8 cellular contexts compared by ENCODE assay signal in the genomic region with DNA sequence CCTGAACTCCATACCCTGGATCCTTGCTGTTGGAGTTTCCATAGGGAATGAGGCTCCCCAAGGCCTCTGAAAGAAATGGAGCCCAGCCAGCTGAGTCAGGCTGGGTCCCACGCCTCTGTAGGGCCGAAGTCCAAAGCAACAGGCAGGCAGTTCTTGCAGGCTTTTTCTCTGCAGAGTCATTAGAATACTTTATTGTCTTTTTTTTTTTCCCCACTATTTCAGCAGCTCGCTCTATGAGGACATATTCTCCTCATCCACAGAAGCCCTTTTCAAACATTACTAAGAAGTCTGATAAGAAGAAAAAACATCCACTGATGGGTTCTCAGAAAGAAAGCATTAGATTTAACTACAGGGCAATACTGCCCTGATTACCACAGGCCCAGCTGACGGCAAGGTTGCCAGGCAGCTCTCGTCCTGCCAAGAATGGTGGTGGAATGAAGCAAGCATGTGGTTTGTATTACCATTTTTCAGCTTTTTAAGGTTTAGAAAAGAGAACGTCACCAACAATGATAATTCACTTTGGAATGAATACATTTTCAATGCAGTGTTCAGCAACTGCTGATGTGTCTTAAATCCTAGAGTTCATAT.
A peak's percentile ranks its signal among the peaks of the same experiment; 100 is the strongest.
DNase-seq lines count a peak whose midpoint lies in the region; ATAC-seq, FAIRE-seq and TF ChIP-seq lines count a peak whose summit lies in the region.

No MANE protein-coding gene starts in this region.

- TF ChIP-seq CTCF in breast epithelium (IDR thresholded peaks at IDR 0.05) (no peak), HepG2 (CRISPR knock-in tag; IDR thresholded peaks at IDR 0.05) (no peak), suprapubic skin (IDR thresholded peaks at IDR 0.05) (no peak), PC-9 (conservative IDR thresholded peaks at IDR 0.05) (no peak)

- H3K9me2 ChIP-seq in PC-9 (ENCODE audit: insufficient read depth), result no peaks in the 10 kb centered on the region

- H3K36me3 ChIP-seq in breast epithelium (no peaks in the 10 kb centered on the region), HepG2 (replicated peaks in 1 of 2; ENCODE audit: control insufficient read depth in 1 of 2, insufficient read depth in 2 of 2, low read length in 2 of 2) (no peaks in the 10 kb centered on the region), suprapubic skin (no peaks in the 10 kb centered on the region), PC-9 (ENCODE audit: low read depth) (no peaks in the 10 kb centered on the region)
- no peaks in the 10 kb centered on the region for H3K36me3 ChIP-seq in CD8-positive, alpha-beta memory T cell (ENCODE audit: insufficient read depth, low read length)

- peak; percentile 82 for FAIRE-seq in HepG2 (lab: Jason Lieb, UNC)

- POLR2A ChIA-PET in HepG2 (lab: Yijun Ruan, JAX) (interaction anchor here (2.3 kb wide), 1 partner anchor 223 kb away, joined by 14 read pairs; the partner anchor contains the start of gene CITED2), PC-9 (lab: Charles Lee; ENCODE audit: unreplicated experiment) (no interaction called here)
- POLR2A ChIA-PET in CD8-positive, alpha-beta memory T cell (lab: Charles Lee), result no interaction called here

- H3K4me3 Mint-ChIP-seq in CD8-positive, alpha-beta memory T cell, result no peak overlapping the region

- 2% methylated on average over 6 of the region's 6 CpGs for WGBS in HepG2 (ENCODE audit: low lambda C conversion rate)
- 25% methylated on average over 6 of the region's 6 CpGs for WGBS in suprapubic skin

- H3K27me3 ChIP-seq in breast epithelium (no peaks in the 10 kb centered on the region), HepG2 (ENCODE audit: control insufficient read depth in 1 of 2, insufficient read depth in 2 of 2, low read length in 2 of 2) (no peaks in the 10 kb centered on the region), suprapubic skin (no peaks in the 10 kb centered on the region), PC-9 (ENCODE audit: insufficient read depth, low read depth) (no peaks in the 10 kb centered on the region)
- no peaks in the 10 kb centered on the region for H3K27me3 ChIP-seq in CD8-positive, alpha-beta memory T cell (ENCODE audit: insufficient read depth, low read length, poor library complexity, severe bottlenecking)

- peaks cover 0 to 3% of the 10 kb centered on the region in 2 donors for H3K27me3 Mint-ChIP-seq in CD8-positive, alpha-beta memory T cell

- peaks cover 0 to 11% (median 10%) of the 10 kb centered on the region in 3 donors for H3K4me1 Mint-ChIP-seq in CD8-positive, alpha-beta memory T cell

- H3K9me3 Mint-ChIP-seq in CD8-positive, alpha-beta memory T cell, result no peaks in the 10 kb centered on the region

- no peak for TF ChIP-seq POLR2A in breast epithelium (IDR thresholded peaks at IDR 0.05)
- no peak for TF ChIP-seq POLR2A in HepG2 (IDR thresholded peaks at IDR 0.05; ENCODE audit: insufficient read depth in 1 of 2, low read depth in 2 of 2, low read length in 2 of 2)
- TF ChIP-seq POLR2A in suprapubic skin (IDR thresholded peaks at IDR 0.05), result no peak

- no peak overlapping the region for H2AFZ ChIP-seq in HepG2 (ENCODE audit: low read length)
- no peak overlapping the region for H2AFZ ChIP-seq in PC-9

- in situ Hi-C loops in HepG2 (cut with HindIII; ENCODE audit: extremely low pct_ligation_motif_present, low pct_unique_long_range_greater_than_20kb), result no loop called here

- H3K4me1 ChIP-seq in breast epithelium (peaks cover 0 to 14% of the 10 kb centered on the region in 2 donors), HepG2 (ENCODE audit: insufficient read depth, low read length) (peaks cover 26% of the 10 kb centered on the region), suprapubic skin (peaks cover 29% of the 10 kb centered on the region), PC-9 (replicated peaks; ENCODE audit: insufficient read depth) (no peaks in the 10 kb centered on the region)
- no peaks in the 10 kb centered on the region for H3K4me1 ChIP-seq in CD8-positive, alpha-beta memory T cell (ENCODE audit: insufficient read depth, low read length)

- DNase-seq in HuH-7 (ENCODE audit: low spot score), result peak; percentile 58
- peak in 1 of 2 donors; percentile 79 for DNase-seq in breast epithelium (ENCODE audit: low spot score in 2 of 2)
- peak; percentile 87 for DNase-seq in HepG2 (ENCODE audit: low spot score)
- DNase-seq in suprapubic skin (ENCODE audit: low spot score in 2 of 2), result peak in 1 of 2 donors; percentile 81
- DNase-seq in activated naive CD4-positive, alpha-beta T cell (lab: John Stamatoyannopoulos, UW), result no peak
- DNase-seq in PC-9, result no peak
- DNase-seq in CD8-positive, alpha-beta memory T cell, result no peak

- H3K9ac ChIP-seq in HepG2 (ENCODE audit: insufficient read depth, low read depth, low read length), result no peak overlapping the region

- H3K27ac ChIP-seq in breast epithelium, result peak overlapping the region; percentile 76 to 86
- H3K27ac ChIP-seq in HepG2 (ENCODE audit: extremely low read length, insufficient read depth, low read length), result peak overlapping the region; percentile 28
- peak overlapping the region; percentile 63 for H3K27ac ChIP-seq in suprapubic skin
- no peak overlapping the region for H3K27ac ChIP-seq in PC-9
- no peak overlapping the region for H3K27ac ChIP-seq in CD8-positive, alpha-beta memory T cell (ENCODE audit: low read depth, low read length)

- peak; percentile 100 for ATAC-seq in HepG2
- ATAC-seq in GM18858 (IDR thresholded peaks at IDR 0.05; ENCODE audit: unreplicated experiment), result no peak

- H4K20me1 ChIP-seq in HepG2 (ENCODE audit: insufficient read depth, low read length), result no peaks in the 10 kb centered on the region
- no peaks in the 10 kb centered on the region for H4K20me1 ChIP-seq in PC-9 (ENCODE audit: insufficient read depth)

- no peak overlapping the region for H3K4me3 ChIP-seq in breast epithelium
- H3K4me3 ChIP-seq in HepG2 (replicated peaks in 1 of 3; ENCODE audit: insufficient read depth in 1 of 3, low read depth in 2 of 3, low read length in 3 of 3), result peak overlapping the region in 2 of 3 experiments; percentile 0 to 43; a peak in 3 of 6 replicates
- no peak overlapping the region for H3K4me3 ChIP-seq in suprapubic skin
- H3K4me3 ChIP-seq in PC-9, result no peak overlapping the region
- H3K4me3 ChIP-seq in CD8-positive, alpha-beta memory T cell (ENCODE audit: low read length), result no peak overlapping the region

- no peaks in the 10 kb centered on the region for H3K9me3 ChIP-seq in breast epithelium
- H3K9me3 ChIP-seq in HepG2 (ENCODE audit: low read length), result no peaks in the 10 kb centered on the region
- H3K9me3 ChIP-seq in suprapubic skin, result no peaks in the 10 kb centered on the region
- no peaks in the 10 kb centered on the region for H3K9me3 ChIP-seq in PC-9 (ENCODE audit: insufficient read depth, low read depth)
- no peaks in the 10 kb centered on the region for H3K9me3 ChIP-seq in CD8-positive, alpha-beta memory T cell (ENCODE audit: low read length)

- peak overlapping the region; percentile 74 for H3K4me2 ChIP-seq in HepG2 (ENCODE audit: low read depth, low read length)
- H3K4me2 ChIP-seq in PC-9, result no peak overlapping the region

- H3K79me2 ChIP-seq in HepG2 (ENCODE audit: insufficient read depth, low read length), result no peaks in the 10 kb centered on the region
- no peaks in the 10 kb centered on the region for H3K79me2 ChIP-seq in PC-9 (ENCODE audit: low read depth)

- H3F3A ChIP-seq in PC-9 (ENCODE audit: insufficient read depth, low read depth), result no peaks in the 10 kb centered on the region

- H3K27ac Mint-ChIP-seq in CD8-positive, alpha-beta memory T cell, result no peak overlapping the region

- no peak for TF ChIP-seq RAD21 in HepG2 (CRISPR knock-in tag; IDR thresholded peaks at IDR 0.05)

- intact Hi-C loops in breast epithelium (cut with DNase I; ENCODE audit: low total_unique reads) (no loop called here), HepG2 (cut with micrococcal nuclease; ENCODE audit: unreplicated experiment) (no loop called here), PC-9 (cut with micrococcal nuclease; ENCODE audit: unreplicated experiment) (no loop called here)

- H3K36me3 Mint-ChIP-seq in CD8-positive, alpha-beta memory T cell, result peaks cover 0 to 3% (median 0%) of the 10 kb centered on the region in 3 donors

- BruUV-seq in HepG2 (replicated peaks; lab: Mats Ljungman, UMichigan) (no TSS peak), PC-9 (replicated peaks; lab: Mats Ljungman, UMichigan) (no TSS peak)

- TF ChIP-seq EP300 in HepG2 (IDR thresholded peaks at IDR 0.05; ENCODE audit: low read depth in 2 of 2, low read length in 2 of 2), result peak in 1 of 2 experiments; percentile 69; a peak in 2 of 4 replicates
- no peak for TF ChIP-seq EP300 in HepG2 (CRISPR knock-in tag; IDR thresholded peaks at IDR 0.05; ENCODE audit: borderline replicate concordance)
- TF ChIP-seq EP300 in suprapubic skin (IDR thresholded peaks at IDR 0.05), result no peak

- CTCF ChIA-PET in HepG2 (lab: Yijun Ruan, JAX; ENCODE audit: low intra/inter-chr PET ratio, low total read pairs), result no interaction called here
- CTCF ChIA-PET in PC-9 (lab: Charles Lee), result no interaction called here
- CTCF ChIA-PET in CD8-positive, alpha-beta memory T cell (lab: Charles Lee), result no interaction called here

TF ChIP-seq in HepG2, 621 proteins besides CTCF, POLR2A, EP300 and RAD21 (continues in another document):
- no peak for TF ChIP-seq ZNF775 (CRISPR knock-in tag; IDR thresholded peaks at IDR 0.05; ENCODE audit: borderline replicate concordance)
- TF ChIP-seq, protein P1, sequence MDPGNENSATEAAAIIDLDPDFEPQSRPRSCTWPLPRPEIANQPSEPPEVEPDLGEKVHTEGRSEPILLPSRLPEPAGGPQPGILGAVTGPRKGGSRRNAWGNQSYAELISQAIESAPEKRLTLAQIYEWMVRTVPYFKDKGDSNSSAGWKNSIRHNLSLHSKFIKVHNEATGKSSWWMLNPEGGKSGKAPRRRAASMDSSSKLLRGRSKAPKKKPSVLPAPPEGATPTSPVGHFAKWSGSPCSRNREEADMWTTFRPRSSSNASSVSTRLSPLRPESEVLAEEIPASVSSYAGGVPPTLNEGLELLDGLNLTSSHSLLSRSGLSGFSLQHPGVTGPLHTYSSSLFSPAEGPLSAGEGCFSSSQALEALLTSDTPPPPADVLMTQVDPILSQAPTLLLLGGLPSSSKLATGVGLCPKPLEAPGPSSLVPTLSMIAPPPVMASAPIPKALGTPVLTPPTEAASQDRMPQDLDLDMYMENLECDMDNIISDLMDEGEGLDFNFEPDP (CRISPR knock-in tag; conservative IDR thresholded peaks at IDR 0.05), result no peak
- TF ChIP-seq NR0B2 (CRISPR knock-in tag; IDR thresholded peaks at IDR 0.05), result no peak
- no peak for TF ChIP-seq ZNF720 (CRISPR knock-in tag; IDR thresholded peaks at IDR 0.05)
- peak; percentile 97 for TF ChIP-seq ZNF12 (CRISPR knock-in tag; IDR thresholded peaks at IDR 0.05)

Comparison
In these comparisons a context has a peak if more than half of its experiments do, and no peak if none do; other contexts are left out.
1. DNase-seq: peak in HuH-7 (single experiment) and HepG2 (single experiment); none in activated naive CD4-positive, alpha-beta T cell (0 of 4), PC-9 (0 of 2) and CD8-positive, alpha-beta memory T cell (0 of 5).
2. H3K27ac ChIP-seq: peak in breast epithelium (2 of 2), HepG2 (single experiment) and suprapubic skin (single experiment); none in PC-9 (single experiment) and CD8-positive, alpha-beta memory T cell (single experiment).
3. H3K4me3 ChIP-seq: peak in HepG2 (2 of 3); none in breast epithelium (0 of 3), suprapubic skin (single experiment), PC-9 (single experiment) and CD8-positive, alpha-beta memory T cell (single experiment).